ENCODE assay signal across 19 cellular contexts in genomic region chr13:111572956-111573355, GRCh38.
DNase-seq lines count a peak whose midpoint lies in the region; ATAC-seq and TF ChIP-seq lines count a peak whose summit lies in the region.
"Had no signal": no experiment of that assay in that cellular context is flagged by ENCODE, and none has a peak within 500 bp of the region (broad histone marks: within the 10 kb centered on the region; RNA-seq: fewer than 3 reads in every experiment).

No MANE protein-coding gene starts in this region.

- H3K27me3 ChIP-seq in sigmoid colon, result peaks cover 0 to 33% (median 5%) of the 10 kb centered on the region in 3 donors
- no peaks in the 10 kb centered on the region for H3K27me3 ChIP-seq in endodermal cell (ENCODE audit: control insufficient read depth, insufficient read depth, low read length, poor library complexity, severe bottlenecking)
- H3K27me3 ChIP-seq: dorsolateral prefrontal cortex, upper lobe of right lung had no signal

- H3K36me3 Mint-ChIP-seq in endodermal cell (ENCODE audit: low read depth), result peaks cover 4% of the 10 kb centered on the region
- H3K36me3 Mint-ChIP-seq: CD4-positive, alpha-beta memory T cell had no signal

- H3K9me3 ChIP-seq in sigmoid colon (peaks cover 0 to 9% (median 4%) of the 10 kb centered on the region in 4 donors), endodermal cell (ENCODE audit: control insufficient read depth, low read length) (peaks cover 18% of the 10 kb centered on the region)

- H3K4me3 Mint-ChIP-seq in endodermal cell, result no peak overlapping the region
- H3K4me3 Mint-ChIP-seq: activated naive CD8-positive, alpha-beta T cell; activated T-cell treated with anti-CD3 and anti-CD28 coated beads, Interleukin-2, amount 50 U/mL, for 24 hours; CD4-positive, alpha-beta memory T cell had no signal

- no peaks in the 10 kb centered on the region for H3K36me3 ChIP-seq in sigmoid colon
- no peaks in the 10 kb centered on the region for H3K36me3 ChIP-seq in endodermal cell (ENCODE audit: control insufficient read depth, insufficient read depth, low read length)
- H3K36me3 ChIP-seq: breast epithelium, SJSA1, upper lobe of right lung had no signal

- ATAC-seq in esophagus mucosa (no peak), HG03469 (IDR thresholded peaks at IDR 0.05; ENCODE audit: unreplicated experiment) (no peak)
- ATAC-seq: upper lobe of right lung had no signal

- H3K9ac ChIP-seq in endodermal cell (ENCODE audit: extremely low read depth, low read length, poor library complexity, severe bottlenecking), result no peak overlapping the region

- peaks cover 3% of the 10 kb centered on the region for H3K27me3 Mint-ChIP-seq in endodermal cell (ENCODE audit: insufficient read depth)

- intact Hi-C loops in sigmoid colon (cut with DNase I), result no loop called here

- TF ChIP-seq CTCF in sigmoid colon (IDR thresholded peaks at IDR 0.05) (no peak), endodermal cell (conservative IDR thresholded peaks at IDR 0.05) (no peak)

- no peak overlapping the region for H3K27ac ChIP-seq in sigmoid colon
- no peak overlapping the region for H3K27ac ChIP-seq in endodermal cell (ENCODE audit: low read depth, low read length)
- H3K27ac ChIP-seq: breast epithelium, dorsolateral prefrontal cortex, SJSA1, upper lobe of right lung had no signal

- peaks cover 42% of the 10 kb centered on the region for H3K9me3 Mint-ChIP-seq in endodermal cell

- H3K4me1 ChIP-seq in sigmoid colon, result no peaks in the 10 kb centered on the region
- H3K4me1 ChIP-seq in endodermal cell (ENCODE audit: control insufficient read depth, insufficient read depth, low read length), result no peaks in the 10 kb centered on the region
- H3K4me1 ChIP-seq: breast epithelium, SJSA1, upper lobe of right lung had no signal

- no peaks in the 10 kb centered on the region for H3K4me1 Mint-ChIP-seq in endodermal cell
- H3K4me1 Mint-ChIP-seq: CD4-positive, alpha-beta memory T cell had no signal

- no peak for TF ChIP-seq POLR2A in sigmoid colon (IDR thresholded peaks at IDR 0.05)

- TF ChIP-seq EP300 in sigmoid colon (IDR thresholded peaks at IDR 0.05), result no peak

- 58 to 76% methylated on average over 20 of the region's 20 CpGs for WGBS in sigmoid colon, 2 donors
- WGBS in endodermal cell (ENCODE audit: insufficient coverage in 1 of 2, insufficient read length in 1 of 2), 2 experiments, result 77 to 97% methylated on average over 3 to 20 of the region's 20 CpGs

- DNase-seq in DMS 273 treated with DMSO at 0.1 percent for 48 hours (lab: John Stamatoyannopoulos, UW) (peak; percentile 32), NCI-H187 (lab: John Stamatoyannopoulos, UW) (peak; percentile 42 to 60), NCI-H524 treated with DMSO at 0.1 percent for 48 hours (lab: John Stamatoyannopoulos, UW) (peak; percentile 89), left kidney (ENCODE audit: low read depth, low spot score) (peak; percentile 29), sigmoid colon (no peak), endodermal cell (no peak)
- DNase-seq: activated CD4-positive, alpha-beta T cell treated with anti-CD3 and anti-CD28 coated beads, Interleukin-2, amount 50 U/mL, for 1 hour; activated T-cell treated with anti-CD3 and anti-CD28 coated beads, Interleukin-2, amount 50 U/mL, for 24 hours; CD4-positive, alpha-beta memory T cell; dorsolateral prefrontal cortex; kidney glomerular epithelial cell; midbrain; nucleus accumbens; upper lobe of right lung had no signal

- H3K27ac Mint-ChIP-seq in endodermal cell, result no peak overlapping the region
- H3K27ac Mint-ChIP-seq: activated naive CD8-positive, alpha-beta T cell; activated T-cell treated with anti-CD3 and anti-CD28 coated beads, Interleukin-2, amount 50 U/mL, for 24 hours; CD4-positive, alpha-beta memory T cell had no signal

- H3K4me3 ChIP-seq in sigmoid colon (no peak overlapping the region), endodermal cell (ENCODE audit: low read length) (no peak overlapping the region)
- H3K4me3 ChIP-seq: breast epithelium, dorsolateral prefrontal cortex, SJSA1, upper lobe of right lung had no signal

Comparison
In these comparisons a context has a peak if more than half of its experiments do, and no peak if none do; other contexts are left out.
1. DNase-seq: peak in DMS 273 treated with DMSO at 0.1 percent for 48 hours (single experiment), NCI-H187 (2 of 2), NCI-H524 treated with DMSO at 0.1 percent for 48 hours (single experiment) and left kidney (single experiment); none in sigmoid colon (single experiment) and endodermal cell (single experiment).